8 cellular contexts compared by ENCODE assay signal in genomic region chr15:51267047-51267713, GRCh38.
DNase-seq lines count a peak whose midpoint lies in the region; ATAC-seq and TF ChIP-seq lines count a peak whose summit lies in the region.

No MANE protein-coding gene starts in this region.

- POLR2A ChIA-PET in activated CD8-positive, alpha-beta T cell treated with anti-CD3 and anti-CD28 coated beads for 36 hours (lab: Charles Lee), result no interaction called here

- TF ChIP-seq CTCF in GM10266 (IDR thresholded peaks at IDR 0.05; ENCODE audit: control insufficient read depth, insufficient read depth, low read depth, missing control alignments), result no peak
- TF ChIP-seq CTCF in activated CD8-positive, alpha-beta T cell treated with anti-CD3 and anti-CD28 coated beads for 36 hours (IDR thresholded peaks at IDR 0.05), result no peak

- ATAC-seq in stimulated activated naive B cell treated with anti-CD40 and anti-IgM and Interleukin-4, amounts not matched to agents 10 μg/mL and 1 μg/mL and 100 μg/mL, for 72 hours (replicated peaks), result peak in 1 of 2 donors; percentile 34
- ATAC-seq in GM18858 (IDR thresholded peaks at IDR 0.05; ENCODE audit: unreplicated experiment), result no peak
- no peak for ATAC-seq in activated CD8-positive, alpha-beta T cell treated with anti-CD3 and anti-CD28 coated beads for 36 hours

- peak; percentile 7 for DNase-seq in cerebellum (ENCODE audit: low spot score)
- no peak for DNase-seq in stimulated activated naive B cell treated with anti-CD40 and anti-IgM and Interleukin-4, amounts not matched to agents 10 μg/mL and 1 μg/mL and 100 μg/mL, for 72 hours
- DNase-seq in GM10266 (ENCODE audit: extremely low spot score), result no peak
- DNase-seq in 8988T, result no peak
- no peak for DNase-seq in activated CD8-positive, alpha-beta T cell treated with anti-CD3 and anti-CD28 coated beads for 36 hours

- no peaks in the 10 kb centered on the region for H3K36me3 ChIP-seq in HUES48 (ENCODE audit: control insufficient read depth, insufficient read depth, low read length)

- H3K27me3 ChIP-seq in HUES48 (ENCODE audit: control insufficient read depth, insufficient read depth, low read length), result peaks cover 36% of the 10 kb centered on the region
- H3K27me3 ChIP-seq in layer of hippocampus (ENCODE audit: control insufficient read depth, insufficient read depth, low read length), result no peaks in the 10 kb centered on the region

- H3K27ac ChIP-seq in HUES48 (ENCODE audit: low read depth, low read length) (no peak overlapping the region), layer of hippocampus (ENCODE audit: low read depth, low read length) (peak overlapping the region; percentile 35)

- peaks cover 6% of the 10 kb centered on the region; the same call in 1 of the 2 replicates for H3K4me1 ChIP-seq in HUES48 (ENCODE audit: control insufficient read depth, insufficient read depth, low read length)

- no peaks in the 10 kb centered on the region for H3K36me3 Mint-ChIP-seq in stimulated activated naive B cell treated with anti-CD40 and anti-IgM and Interleukin-4, amounts not matched to agents 10 μg/mL and 1 μg/mL and 100 μg/mL, for 72 hours
- no peaks in the 10 kb centered on the region for H3K36me3 Mint-ChIP-seq in activated CD8-positive, alpha-beta T cell treated with anti-CD3 and anti-CD28 coated beads for 36 hours (ENCODE audit: low read depth)

- peak overlapping the region; percentile 61 to 63 for H3K4me3 Mint-ChIP-seq in stimulated activated naive B cell treated with anti-CD40 and anti-IgM and Interleukin-4, amounts not matched to agents 10 μg/mL and 1 μg/mL and 100 μg/mL, for 72 hours
- H3K4me3 Mint-ChIP-seq in activated CD8-positive, alpha-beta T cell treated with anti-CD3 and anti-CD28 coated beads for 36 hours, result no peak overlapping the region

- peak overlapping the region; percentile 63 for H3K4me3 ChIP-seq in HUES48 (ENCODE audit: low read depth, low read length)

- CTCF ChIA-PET in activated CD8-positive, alpha-beta T cell treated with anti-CD3 and anti-CD28 coated beads for 36 hours (lab: Charles Lee), result no interaction called here

- no peak overlapping the region for H3K27ac Mint-ChIP-seq in stimulated activated naive B cell treated with anti-CD40 and anti-IgM and Interleukin-4, amounts not matched to agents 10 μg/mL and 1 μg/mL and 100 μg/mL, for 72 hours
- no peak overlapping the region for H3K27ac Mint-ChIP-seq in activated CD8-positive, alpha-beta T cell treated with anti-CD3 and anti-CD28 coated beads for 36 hours

- intact Hi-C loops in activated CD8-positive, alpha-beta T cell treated with anti-CD3 and anti-CD28 coated beads for 36 hours (cut with micrococcal nuclease), result no loop called here

- H3K27me3 Mint-ChIP-seq in stimulated activated naive B cell treated with anti-CD40 and anti-IgM and Interleukin-4, amounts not matched to agents 10 μg/mL and 1 μg/mL and 100 μg/mL, for 72 hours, result peaks cover 17 to 29% of the 10 kb centered on the region in 2 donors
- peaks cover 38% of the 10 kb centered on the region for H3K27me3 Mint-ChIP-seq in activated CD8-positive, alpha-beta T cell treated with anti-CD3 and anti-CD28 coated beads for 36 hours

- H3K4me1 Mint-ChIP-seq in stimulated activated naive B cell treated with anti-CD40 and anti-IgM and Interleukin-4, amounts not matched to agents 10 μg/mL and 1 μg/mL and 100 μg/mL, for 72 hours, result peaks cover 2 to 9% of the 10 kb centered on the region in 2 donors
- H3K4me1 Mint-ChIP-seq in activated CD8-positive, alpha-beta T cell treated with anti-CD3 and anti-CD28 coated beads for 36 hours (ENCODE audit: low read depth), result peaks cover 3% of the 10 kb centered on the region

- no peak overlapping the region; the same call in 1 of the 2 replicates for H3K9ac ChIP-seq in HUES48 (ENCODE audit: low read depth, low read length)

- no peaks in the 10 kb centered on the region for H3K9me3 Mint-ChIP-seq in stimulated activated naive B cell treated with anti-CD40 and anti-IgM and Interleukin-4, amounts not matched to agents 10 μg/mL and 1 μg/mL and 100 μg/mL, for 72 hours
- no peaks in the 10 kb centered on the region for H3K9me3 Mint-ChIP-seq in activated CD8-positive, alpha-beta T cell treated with anti-CD3 and anti-CD28 coated beads for 36 hours

- peaks cover 6% of the 10 kb centered on the region; the same call in 1 of the 2 replicates for H3K9me3 ChIP-seq in HUES48 (ENCODE audit: control insufficient read depth, insufficient read depth, low read length)
